11 cellular contexts compared by ENCODE assay signal in the genomic region with DNA sequence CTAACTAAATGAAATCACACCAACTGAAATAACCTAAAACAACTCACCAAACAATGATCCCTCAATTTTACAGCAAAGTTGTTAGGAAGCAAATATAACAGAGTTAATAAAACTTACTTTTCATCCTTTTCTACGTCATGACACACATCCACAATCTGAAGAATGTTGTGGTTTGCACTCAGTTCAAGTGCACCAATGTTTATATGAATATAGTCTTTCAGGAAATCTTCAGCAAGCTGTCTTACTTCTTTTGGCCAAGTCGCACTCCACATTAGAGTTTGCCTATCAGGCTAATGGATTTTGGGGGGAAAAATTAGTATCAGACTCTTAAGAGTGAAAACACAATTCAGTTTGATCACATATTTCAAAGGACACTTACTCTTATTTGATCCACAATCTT. TPM values are rescaled to one million over a fixed set of nuclear protein-coding genes. Genes with fewer than 3 reads are reported as not detected.
A peak's percentile ranks its signal among the peaks of the same experiment; 100 is the strongest.
DNase-seq lines count a peak whose midpoint lies in the region; ATAC-seq and TF ChIP-seq lines count a peak whose summit lies in the region.
"Had no signal": no experiment of that assay in that cellular context is flagged by ENCODE, and none has a peak within 500 bp of the region (broad histone marks: within the 10 kb centered on the region; RNA-seq: fewer than 3 reads in every experiment).

No MANE protein-coding gene starts in this region.

- TF ChIP-seq EP300 in SK-N-SH (IDR thresholded peaks at IDR 0.05; ENCODE audit: borderline replicate concordance in 1 of 2, low read depth in 1 of 2, low read length in 1 of 2) = no peak

- H3K9me2 ChIP-seq in SK-N-SH (no peaks in the 10 kb centered on the region), PC-3 (replicated peaks; ENCODE audit: low read length) (no peaks in the 10 kb centered on the region)

- H3K79me2 ChIP-seq in SK-N-SH (ENCODE audit: insufficient read depth) (peaks cover 82% of the 10 kb centered on the region), PC-3 (ENCODE audit: low read length) (peaks cover 74% of the 10 kb centered on the region), osteoblast (ENCODE audit: insufficient read depth, low read length) (peaks cover 73% of the 10 kb centered on the region)

- DNase-seq in SK-N-SH (no peak), PC-3 (no peak), epithelial cell of prostate (ENCODE audit: low read depth, low spot score) (no peak), osteoblast (ENCODE audit: insufficient read length, low spot score, missing footprints) (no peak), NCI-H1694 treated with DMSO at 0.1 percent for 48 hours (lab: John Stamatoyannopoulos, UW) (no peak)
- no peak for DNase-seq in stimulated activated CD4-positive, alpha-beta T cell treated with anti-CD3 and anti-CD28 coated beads, Interleukin-4, amount 100 ng/mL, for 24 hours
- DNase-seq: 8988T, NCI-H2107, retina had no signal

- H4K20me1 ChIP-seq in SK-N-SH (ENCODE audit: insufficient read depth) = peaks cover 82% of the 10 kb centered on the region
- peaks cover 76% of the 10 kb centered on the region for H4K20me1 ChIP-seq in PC-3 (ENCODE audit: low read length)
- H4K20me1 ChIP-seq in osteoblast (ENCODE audit: insufficient read depth, low read length) = peaks cover 78% of the 10 kb centered on the region

- BruUV-seq in PC-3 (replicated peaks; lab: Mats Ljungman, UMichigan) = no TSS peak

- TF ChIP-seq RAD21 in SK-N-SH (IDR thresholded peaks at IDR 0.05; ENCODE audit: low read length) = no peak

- no peaks in the 10 kb centered on the region for H3K9me3 ChIP-seq in SK-N-SH
- H3K9me3 ChIP-seq in PC-3 (ENCODE audit: low read length) = no peaks in the 10 kb centered on the region
- H3K9me3 ChIP-seq in osteoblast (ENCODE audit: low read depth, low read length) = no peaks in the 10 kb centered on the region

- no peak overlapping the region for H2AFZ ChIP-seq in SK-N-SH (ENCODE audit: low read depth)
- no peak overlapping the region for H2AFZ ChIP-seq in PC-3 (ENCODE audit: low read length)
- no peak overlapping the region for H2AFZ ChIP-seq in osteoblast (ENCODE audit: low read length)

- CTCF ChIA-PET in SK-N-SH (lab: Yijun Ruan, JAX) (interaction anchor here (2.1 to 13.6 kb wide), 4 partner anchors 6 to 147 kb away, joined by 10 to 122 read pairs (median 56); a partner anchor contains a TSS), PC-3 (lab: Charles Lee) (no interaction called here)

- peaks cover 81% of the 10 kb centered on the region for H3F3A ChIP-seq in SK-N-SH (replicated peaks; ENCODE audit: insufficient read depth)
- peaks cover 56% of the 10 kb centered on the region for H3F3A ChIP-seq in PC-3 (ENCODE audit: low read length, unreplicated experiment)

- ATAC-seq in SK-N-SH treated with all-trans-retinoic acid at 6 μM for 48 hours (no peak), PC-3 (no peak), GM19397 (IDR thresholded peaks at IDR 0.05; ENCODE audit: unreplicated experiment) (no peak)

- 87% methylated on average over 2 of the region's 2 CpGs for WGBS in SK-N-SH (ENCODE audit: low lambda C conversion rate)

- H3K36me3 ChIP-seq in SK-N-SH (replicated peaks in 1 of 2; ENCODE audit: control insufficient read depth in 1 of 2, insufficient read depth in 2 of 2, low read length in 1 of 2) = peaks cover 73 to 76% of the 10 kb centered on the region in 2 experiments
- peaks cover 79% of the 10 kb centered on the region for H3K36me3 ChIP-seq in PC-3 (ENCODE audit: low read depth, low read length)
- H3K36me3 ChIP-seq in osteoblast (ENCODE audit: insufficient read depth, low read length) = peaks cover 74% of the 10 kb centered on the region

- H3K9ac ChIP-seq in SK-N-SH = peak overlapping the region; percentile 100; the same call in 1 of the 2 replicates
- H3K9ac ChIP-seq in PC-3 (ENCODE audit: low read length) = no peak overlapping the region

- POLR2A ChIA-PET in SK-N-SH (lab: Yijun Ruan, JAX) = no interaction called here
- POLR2A ChIA-PET in PC-3 (lab: Charles Lee; ENCODE audit: unreplicated experiment) = interaction anchor here (0.6 kb wide), 1 partner anchor 1931 kb away, joined by 3 read pairs; no protein-coding TSS in a partner anchor

- H3K27me3 ChIP-seq in SK-N-SH (ENCODE audit: insufficient read depth) (no peaks in the 10 kb centered on the region), PC-3 (ENCODE audit: low read length) (no peaks in the 10 kb centered on the region), osteoblast (ENCODE audit: insufficient read depth, low read length) (no peaks in the 10 kb centered on the region)

- intact Hi-C loops in PC-3 (cut with micrococcal nuclease) = no loop called here

- H3K4me1 ChIP-seq in SK-N-SH (ENCODE audit: control insufficient read depth in 1 of 2, insufficient read depth in 2 of 2, low read depth in 1 of 2, low read length in 1 of 2) (peaks cover 28 to 39% of the 10 kb centered on the region in 2 experiments), PC-3 (ENCODE audit: insufficient read depth, low read length) (peaks cover 68% of the 10 kb centered on the region), osteoblast (ENCODE audit: insufficient read depth, low read length) (peaks cover 60% of the 10 kb centered on the region)

- H3K4me3 ChIP-seq in SK-N-SH (ENCODE audit: low read depth in 2 of 2, low read length in 1 of 2) (no peak overlapping the region), PC-3 (ENCODE audit: low read length) (peak overlapping the region; percentile 86; the same call in 1 of the 2 replicates), osteoblast (ENCODE audit: insufficient read depth, low read length) (peak overlapping the region; percentile 98)

- H3K4me2 ChIP-seq in SK-N-SH = peak overlapping the region; percentile 86; the same call in 1 of the 2 replicates
- peak overlapping the region; percentile 86 for H3K4me2 ChIP-seq in PC-3 (ENCODE audit: low read length)
- H3K4me2 ChIP-seq in osteoblast (ENCODE audit: insufficient read depth, low read length) = peak overlapping the region; percentile 83

- TF ChIP-seq CTCF in SK-N-SH (IDR thresholded peaks at IDR 0.05) = no peak
- no peak for TF ChIP-seq CTCF in PC-3 (conservative IDR thresholded peaks at IDR 0.05; ENCODE audit: low read depth, low read length)
- no peak for TF ChIP-seq CTCF in osteoblast (IDR thresholded peaks at IDR 0.05; ENCODE audit: extremely low read depth, low read depth, low read length)

- H3K27ac ChIP-seq in SK-N-SH (ENCODE audit: low read depth in 2 of 2, low read length in 1 of 2) (peak overlapping the region; percentile 22 to 87; a peak in 3 of 4 replicates), PC-3 (ENCODE audit: low read length) (no peak overlapping the region), epithelial cell of prostate (peak overlapping the region; percentile 97), osteoblast (ENCODE audit: low read depth, low read length) (peak overlapping the region; percentile 99)

TF ChIP-seq in SK-N-SH, 30 proteins besides CTCF, POLR2A, EP300 and RAD21:
- TF ChIP-seq RFX5 (IDR thresholded peaks at IDR 0.05; ENCODE audit: low read length) = no peak
- no peak for TF ChIP-seq SIN3A (IDR thresholded peaks at IDR 0.05; ENCODE audit: borderline replicate concordance, low read depth, low read length)
TF ChIP-seq in SK-N-SH: peak in this region for 0.

TF ChIP-seq in SK-N-SH treated with all-trans-retinoic acid at 6 μM for 48 hours, 23 proteins besides CTCF, POLR2A, EP300 and RAD21:
- TF ChIP-seq ZFP30 (CRISPR knock-in tag; IDR thresholded peaks at IDR 0.05) (no peak), ZNF565 (CRISPR knock-in tag; conservative IDR thresholded peaks at IDR 0.05; ENCODE audit: low read depth) (no peak)
TF ChIP-seq in SK-N-SH treated with all-trans-retinoic acid at 6 μM for 48 hours: peak in this region for 0.

RNA-seq across cellular contexts. Expression of a gene that starts 3.3 kb away (rescaled TPM):
- polyA plus RNA-seq in SK-N-SH (2012; rRNA removed) = 1,642 and 1,870 TPM in 2 replicates
- 977 and 1,042 TPM in 2 replicates for polyA plus RNA-seq in SK-N-SH (2012; cell fraction: cytosol; rRNA removed)
- 3,803 and 5,284 TPM in 2 replicates for polyA plus RNA-seq in SK-N-SH (2012; cell fraction: nucleus; rRNA removed)
- 450 and 493 TPM in 2 replicates for total RNA-seq in PC-3 (2014; rRNA removed)
- total RNA-seq in osteoblast = 291 and 309 TPM in 2 replicates

RNA-seq across cellular contexts. Expression of a gene that starts 4.0 kb away (rescaled TPM):
- polyA plus RNA-seq in SK-N-SH (2012; rRNA removed) = 30.8 and 40.1 TPM in 2 replicates
- polyA plus RNA-seq in SK-N-SH (2012; cell fraction: cytosol; rRNA removed) = 25.2 and 26.1 TPM in 2 replicates
- polyA plus RNA-seq in SK-N-SH (2012; cell fraction: nucleus; rRNA removed) = 96.9 and 165 TPM in 2 replicates
- total RNA-seq in PC-3 (2014; rRNA removed) = 32.4 and 59.1 TPM in 2 replicates
- 47.4 and 48.9 TPM in 2 replicates for total RNA-seq in osteoblast

RNA-seq across cellular contexts. Expression of a gene that starts 6.0 kb away (rescaled TPM):
- polyA plus RNA-seq in SK-N-SH (2012; rRNA removed) = 18.0 and 20.1 TPM in 2 replicates
- 12.7 and 14.4 TPM in 2 replicates for polyA plus RNA-seq in SK-N-SH (2012; cell fraction: cytosol; rRNA removed)
- polyA plus RNA-seq in SK-N-SH (2012; cell fraction: nucleus; rRNA removed) = 65.9 and 91.3 TPM in 2 replicates
- total RNA-seq in PC-3 (2014; rRNA removed) (20.3 and 37.7 TPM in 2 replicates), osteoblast (7.2 and 7.7 TPM in 2 replicates)

RNA-seq across cellular contexts. Expression of a gene that starts 53.9 kb away (rescaled TPM):
- polyA plus RNA-seq in SK-N-SH (2012; rRNA removed) = 4.9 and 6.0 TPM in 2 replicates
- polyA plus RNA-seq in SK-N-SH (2012; cell fraction: cytosol; rRNA removed) = 4.8 and 4.9 TPM in 2 replicates
- polyA plus RNA-seq in SK-N-SH (2012; cell fraction: nucleus; rRNA removed) = 7.0 and 12.2 TPM in 2 replicates
- total RNA-seq in PC-3 (2014; rRNA removed) (10.1 and 13.3 TPM in 2 replicates), osteoblast (12.3 and 27.7 TPM in 2 replicates)

Comparison
In these comparisons a context has a peak if more than half of its experiments do, and no peak if none do; other contexts are left out.
1. H3K4me3 ChIP-seq: peak in PC-3 (single experiment) and osteoblast (single experiment); none in SK-N-SH (0 of 2).
2. Peak in every context shown above with its lines, with median percentiles within 50 percentile points of each other: H3K4me2 ChIP-seq.